8 cellular contexts compared by ENCODE assay signal in genomic region chr9:96453625-96454024, GRCh38. TPM values are rescaled to one million over a fixed set of nuclear protein-coding genes. Genes with fewer than 3 reads are reported as not detected.
DNase-seq lines count a peak whose midpoint lies in the region; ATAC-seq and TF ChIP-seq lines count a peak whose summit lies in the region.

No MANE protein-coding gene starts in this region.

- in situ Hi-C loops in G401 (cut with HindIII; ENCODE audit: low sequenced_read_pairs), result no loop called here

- no peak overlapping the region for H3K4me2 ChIP-seq in osteoblast (ENCODE audit: insufficient read depth, low read length)

- H3K27me3 ChIP-seq in MG63 (no peaks in the 10 kb centered on the region), osteoblast (ENCODE audit: insufficient read depth, low read length) (no peaks in the 10 kb centered on the region)

- no peak for ATAC-seq in HG03196 (IDR thresholded peaks at IDR 0.05; ENCODE audit: unreplicated experiment)
- no peak for ATAC-seq in HG03469 (IDR thresholded peaks at IDR 0.05; ENCODE audit: unreplicated experiment)

- peak; percentile 77 for TF ChIP-seq CTCF in osteoblast (IDR thresholded peaks at IDR 0.05; ENCODE audit: extremely low read depth, low read depth, low read length)

- peaks cover 67% of the 10 kb centered on the region for H3K79me2 ChIP-seq in osteoblast (ENCODE audit: insufficient read depth, low read length)

- H3K4me3 ChIP-seq in MG63 (no peak overlapping the region), osteoblast (ENCODE audit: insufficient read depth, low read length) (no peak overlapping the region)

- no peak overlapping the region for H2AFZ ChIP-seq in osteoblast (ENCODE audit: low read length)

- H3K9me3 ChIP-seq in MG63 (no peaks in the 10 kb centered on the region), osteoblast (ENCODE audit: low read depth, low read length) (no peaks in the 10 kb centered on the region)

- no peak overlapping the region for H3K27ac ChIP-seq in osteoblast (ENCODE audit: low read depth, low read length)

- H4K20me1 ChIP-seq in osteoblast (ENCODE audit: insufficient read depth, low read length), result peaks cover 4% of the 10 kb centered on the region

- H3K36me3 ChIP-seq in MG63, result no peaks in the 10 kb centered on the region; the same call in 1 of the 2 replicates
- H3K36me3 ChIP-seq in osteoblast (ENCODE audit: insufficient read depth, low read length), result no peaks in the 10 kb centered on the region

- DNase-seq in G401 (ENCODE audit: low spot score) (peak; percentile 71), MG63 (peak; percentile 50), dermis microvascular lymphatic vessel endothelial cell (ENCODE audit: low read depth in 2 of 2) (peak; percentile 46 to 50), osteoblast (ENCODE audit: insufficient read length, low spot score, missing footprints) (peak; percentile 93), DMS79 treated with DMSO at 0.1 percent for 48 hours (lab: John Stamatoyannopoulos, UW) (no peak), AML-193 (lab: John Stamatoyannopoulos, UW) (no peak)

- H3K4me1 ChIP-seq in osteoblast (ENCODE audit: insufficient read depth, low read length), result peaks cover 32% of the 10 kb centered on the region

RNA-seq across cellular contexts. Expression of gene HABP4, which starts 3.7 kb away (rescaled TPM):
- 66.0 and 78.9 TPM in 2 replicates for total RNA-seq in G401 (2014; rRNA removed; shearing (Covaris generic))
- 15.9 and 19.4 TPM in 2 replicates for total RNA-seq in MG63 (2014; rRNA removed; shearing (Covaris generic); ENCODE audit: low replicate concordance)
- 6.0 and 6.1 TPM in 2 replicates for total RNA-seq in dermis microvascular lymphatic vessel endothelial cell
- total RNA-seq in osteoblast, result 12.7 and 14.1 TPM in 2 replicates

RNA-seq across cellular contexts. Expression of gene ZNF367, which starts 35.5 kb away (rescaled TPM):
- 8.6 and 10.7 TPM in 2 replicates for total RNA-seq in G401 (2014; rRNA removed; shearing (Covaris generic))
- total RNA-seq in MG63 (2014; rRNA removed; shearing (Covaris generic); ENCODE audit: low replicate concordance), result 24.0 and 25.8 TPM in 2 replicates
- total RNA-seq in dermis microvascular lymphatic vessel endothelial cell (4.2 and 6.3 TPM in 2 replicates), osteoblast (1.4 and 2.1 TPM in 2 replicates)

Comparison
In these comparisons a context has a peak if more than half of its experiments do, and no peak if none do; other contexts are left out.
1. DNase-seq: peak in G401 (single experiment), MG63 (single experiment), dermis microvascular lymphatic vessel endothelial cell (2 of 2) and osteoblast (single experiment); none in DMS79 treated with DMSO at 0.1 percent for 48 hours (single experiment) and AML-193 (0 of 2).